1 cellular context compared by ENCODE assay signal in genomic region chr14:24881496-24881895, GRCh38.
TF ChIP-seq lines count a peak whose summit lies in the region.

No MANE protein-coding gene starts in this region.

TF ChIP-seq in GM12878, 131 proteins besides CTCF, POLR2A, EP300 and RAD21 (continued from another document):
- TF ChIP-seq ATF3 (IDR thresholded peaks at IDR 0.05; ENCODE audit: borderline replicate concordance, extremely low read depth, low read depth, low read length) (no peak), E4F1 (IDR thresholded peaks at IDR 0.05; ENCODE audit: borderline replicate concordance, partially characterized antibody) (no peak), IKZF1 (conservative IDR thresholded peaks at IDR 0.05) (no peak), HDAC6 (IDR thresholded peaks at IDR 0.05; ENCODE audit: unreplicated experiment) (no peak)
